In the genomic region with DNA sequence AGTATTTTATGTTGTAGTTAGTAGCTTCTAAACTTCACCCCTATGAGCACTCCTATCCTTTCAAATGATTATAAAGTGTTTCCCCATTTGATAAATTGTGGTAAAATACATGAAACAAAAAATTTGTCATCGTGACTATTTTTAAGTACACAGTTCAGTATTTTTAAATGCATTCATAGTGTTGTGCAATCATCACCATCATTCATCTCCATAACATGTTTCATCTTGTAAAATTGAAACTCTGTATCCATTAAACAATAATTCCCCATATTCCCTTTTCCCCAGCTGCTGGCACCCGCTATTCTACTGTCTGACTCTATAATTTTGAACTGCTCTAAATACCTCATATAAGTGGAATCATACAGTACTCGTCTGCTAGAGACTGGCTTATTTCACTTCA, we compare ENCODE assay signal across 17 cellular contexts. TPM values are rescaled to one million over a fixed set of nuclear protein-coding genes. Genes with fewer than 3 reads are reported as not detected.
DNase-seq lines count a peak whose midpoint lies in the region; TF ChIP-seq lines count a peak whose summit lies in the region.
"Had no signal": no experiment of that assay in that cellular context is flagged by ENCODE, and none has a peak within 500 bp of the region (broad histone marks: within the 10 kb centered on the region; RNA-seq: fewer than 3 reads in every experiment).

No MANE protein-coding gene starts in this region.

- DNase-seq in MCF 10A (ENCODE audit: unreplicated experiment) (peak; percentile 46), breast epithelium (ENCODE audit: low spot score in 2 of 2) (no peak), epithelial cell of prostate (ENCODE audit: low read depth, low spot score) (peak; percentile 16), globus pallidus (ENCODE audit: low spot score) (no peak), esophagus squamous epithelium (lab: John Stamatoyannopoulos, UW) (no peak), NCI-H510A treated with DMSO at 0.1 percent for 48 hours (lab: John Stamatoyannopoulos, UW) (no peak), stomach (no peak)
- DNase-seq: CD8-positive, alpha-beta T cell; COR-L47; DMS153; DMS79 treated with DMSO at 0.1 percent for 48 hours; EL; GOT3; H9 had no signal

- H3K9me3 Mint-ChIP-seq in MCF 10A (ENCODE audit: unreplicated experiment), result peaks cover 14% of the 10 kb centered on the region

- H3K4me1 ChIP-seq in breast epithelium (no peaks in the 10 kb centered on the region), esophagus squamous epithelium (peaks cover 0 to 22% (median 0%) of the 10 kb centered on the region in 3 donors), stomach (peaks cover 0 to 4% (median 0%) of the 10 kb centered on the region in 4 donors)

- H3K4me3 ChIP-seq in breast epithelium (no peak overlapping the region), esophagus squamous epithelium (no peak overlapping the region), stomach (no peak overlapping the region)

- H3K27me3 Mint-ChIP-seq in MCF 10A (ENCODE audit: insufficient read depth, unreplicated experiment), result no peaks in the 10 kb centered on the region

- peaks cover 7% of the 10 kb centered on the region for H3K4me1 Mint-ChIP-seq in MCF 10A (ENCODE audit: insufficient read depth, unreplicated experiment)
- H3K4me1 Mint-ChIP-seq: H9 had no signal

- no peak for TF ChIP-seq EP300 in stomach (IDR thresholded peaks at IDR 0.05)

- no peaks in the 10 kb centered on the region for H3K36me3 Mint-ChIP-seq in MCF 10A (ENCODE audit: insufficient read depth, unreplicated experiment)
- H3K36me3 Mint-ChIP-seq: CD14-positive monocyte had no signal

- POLR2A ChIA-PET in MCF 10A (lab: Yijun Ruan, JAX), result interaction anchor here (0.7 to 1.3 kb wide), 6 partner anchors 9 to 894 kb away, joined by 3 to 6 read pairs (median 4); no protein-coding TSS in a partner anchor

- TF ChIP-seq POLR2A in breast epithelium (IDR thresholded peaks at IDR 0.05) (no peak), esophagus squamous epithelium (IDR thresholded peaks at IDR 0.05) (no peak), stomach (IDR thresholded peaks at IDR 0.05) (no peak)

- CTCF ChIA-PET in MCF 10A (lab: Yijun Ruan, JAX), result interaction anchor here (0.5 to 2.0 kb wide), 9 partner anchors 10 to 1120 kb away, joined by 3 to 6 read pairs (median 3); no protein-coding TSS in a partner anchor

- intact Hi-C loops in MCF 10A (cut with micrococcal nuclease), result no loop called here
- intact Hi-C loops in breast epithelium (cut with DNase I; ENCODE audit: low total_unique reads), result no loop called here
- intact Hi-C loops in esophagus squamous epithelium (cut with DNase I), result no loop called here
- intact Hi-C loops in stomach (cut with DNase I; ENCODE audit: low total_unique reads), result no loop called here

- H3K27ac ChIP-seq in breast epithelium, result no peak overlapping the region
- peak overlapping the region; percentile 80 for H3K27ac ChIP-seq in VCaP
- no peak overlapping the region for H3K27ac ChIP-seq in epithelial cell of prostate
- H3K27ac ChIP-seq in esophagus squamous epithelium, result peak overlapping the region in 2 of 4 donors; percentile 31 to 53
- H3K27ac ChIP-seq in stomach, result no peak overlapping the region
- H3K27ac ChIP-seq: 22Rv1 had no signal

- H3K36me3 ChIP-seq in breast epithelium (no peaks in the 10 kb centered on the region), esophagus squamous epithelium (no peaks in the 10 kb centered on the region), stomach (no peaks in the 10 kb centered on the region)

- H3K4me3 Mint-ChIP-seq in MCF 10A (ENCODE audit: unreplicated experiment), result no peak overlapping the region
- H3K4me3 Mint-ChIP-seq: CD14-positive monocyte; CD8-positive, alpha-beta T cell; H9 had no signal

- peaks cover 31 to 33% of the 10 kb centered on the region in 2 donors for H3K9me3 ChIP-seq in breast epithelium
- peaks cover 0 to 29% (median 29%) of the 10 kb centered on the region in 3 donors for H3K9me3 ChIP-seq in esophagus squamous epithelium
- peaks cover 16 to 36% (median 33%) of the 10 kb centered on the region in 4 donors for H3K9me3 ChIP-seq in stomach

- H3K27ac Mint-ChIP-seq in MCF 10A (ENCODE audit: low read depth, unreplicated experiment), result peak overlapping the region; percentile 13
- H3K27ac Mint-ChIP-seq: CD14-positive monocyte; CD8-positive, alpha-beta T cell; H9 had no signal

- TF ChIP-seq CTCF in MCF 10A (IDR thresholded peaks at IDR 0.05; ENCODE audit: unreplicated experiment) (no peak), breast epithelium (IDR thresholded peaks at IDR 0.05) (no peak), VCaP (conservative IDR thresholded peaks at IDR 0.05) (no peak), esophagus squamous epithelium (IDR thresholded peaks at IDR 0.05) (no peak), stomach (IDR thresholded peaks at IDR 0.05) (no peak)

- H3K27me3 ChIP-seq in breast epithelium (no peaks in the 10 kb centered on the region), esophagus squamous epithelium (no peaks in the 10 kb centered on the region), stomach (no peaks in the 10 kb centered on the region)

- 37 to 39% methylated on average over 3 of the region's 3 CpGs for WGBS in esophagus squamous epithelium, 2 donors
- 80 to 94% (median 88%) methylated on average over 3 of the region's 3 CpGs for WGBS in stomach, 5 donors

- BruUV-seq in MCF 10A (replicated peaks; lab: Mats Ljungman, UMichigan), result no TSS peak

RNA-seq across cellular contexts. Expression of gene ATP23, which starts 52.5 kb away (rescaled TPM):
- total RNA-seq in MCF 10A (2022) (1.9 and 3.0 TPM in 2 replicates), breast epithelium (10 to 100 TPM in 2 of 3 donors, 1 to 10 TPM in 1; 6.4 to 33.1 (median 13.4) TPM), esophagus squamous epithelium (10 to 100 TPM in 2 of 4 donors, 1 to 10 TPM in 2; 2.0 to 17.9 (median 8.6) TPM), stomach (10 to 100 TPM in 1 of 5 donors, 1 to 10 TPM in 4; 4.1 to 18.0 (median 6.1) TPM)
- polyA plus RNA-seq in stomach, result 10 to 100 TPM in 2 of 3 donors, 1 to 10 TPM in 1; 6.9 to 11.1 (median 10.2) TPM

Comparison
In these comparisons a context has a peak if more than half of its experiments do, and no peak if none do; other contexts are left out.
1. DNase-seq: peak in MCF 10A (single experiment) and epithelial cell of prostate (single experiment); none in breast epithelium (0 of 2), globus pallidus (single experiment), esophagus squamous epithelium (single experiment), NCI-H510A treated with DMSO at 0.1 percent for 48 hours (single experiment) and stomach (single experiment).